In genomic region chr14:95497561-95498011, GRCh38 we compare ENCODE assay signal across 14 cellular contexts. TPM values are rescaled to one million over a fixed set of nuclear protein-coding genes. Genes with fewer than 3 reads are reported as not detected.
DNase-seq lines count a peak whose midpoint lies in the region; ATAC-seq, FAIRE-seq and TF ChIP-seq lines count a peak whose summit lies in the region.
"Had no signal": no experiment of that assay in that cellular context is flagged by ENCODE, and none has a peak within 500 bp of the region (broad histone marks: within the 10 kb centered on the region; RNA-seq: fewer than 3 reads in every experiment).

No MANE protein-coding gene starts in this region.

- DNase-seq in CD14-positive monocyte (ENCODE audit: low spot score) = peak; percentile 10
- peak; percentile 66 for DNase-seq in WERI-Rb-1
- DNase-seq in naive B cell = no peak
- no peak for DNase-seq in RCC 7860 (ENCODE audit: low spot score)
- no peak for DNase-seq in WTC11 (ENCODE audit: low spot score)
- DNase-seq in T-helper 2 cell treated with Interferon-gamma antibody and Interleukin-4, amounts not matched to agents 5 μg/mL and 100 μg/mL, for 36 hours (ENCODE audit: low spot score) = no peak
- DNase-seq: activated naive CD8-positive, alpha-beta T cell treated with anti-CD3 and anti-CD28 coated beads, Interleukin-2, amount 10 ng/mL, durations not matched to agents 7 days and 5 days; foreskin keratinocyte; GM23248; NCI-H1048; OCI-M1 had no signal

- ATAC-seq in naive B cell (ENCODE audit: low read depth in 2 of 2) = no peak
- ATAC-seq in WTC11 = no peak
- no peak for ATAC-seq in HG02884 (IDR thresholded peaks at IDR 0.05; ENCODE audit: unreplicated experiment)
- ATAC-seq: foreskin keratinocyte had no signal

- CTCF ChIA-PET in WTC11 (lab: Charles Lee) = no interaction called here

- H3K4me3 ChIP-seq in WERI-Rb-1 (ENCODE audit: low read depth, low read length) = peak overlapping the region; percentile 13; the same call in 1 of the 2 replicates
- H3K4me3 ChIP-seq: GM23248 had no signal

- H3K4me3 Mint-ChIP-seq in CD14-positive monocyte (no peak overlapping the region), IgD-negative memory B cell (peak overlapping the region in 3 of 4 donors; percentile 43 to 88 (median 78)), naive B cell (peak overlapping the region in 1 of 8 donors; percentile 62), WTC11 (no peak overlapping the region)
- no peak overlapping the region for H3K4me3 Mint-ChIP-seq in T-helper 2 cell treated with Interferon-gamma antibody and Interleukin-4, amounts not matched to agents 5 μg/mL and 100 μg/mL, for 36 hours

- intact Hi-C loops in CD14-positive monocyte (cut with micrococcal nuclease) = loop anchor here (2.0 to 5.0 kb wide), 2 partner anchors 21 to 35 kb away; no protein-coding TSS in a partner anchor

- H3K27ac Mint-ChIP-seq in CD14-positive monocyte (peak overlapping the region in 6 of 7 donors; percentile 49 to 98 (median 96)), IgD-negative memory B cell (peak overlapping the region; percentile 94 to 98 (median 97)), naive B cell (peak overlapping the region; percentile 49 to 99 (median 96)), WTC11 (no peak overlapping the region)
- H3K27ac Mint-ChIP-seq in T-helper 2 cell treated with Interferon-gamma antibody and Interleukin-4, amounts not matched to agents 5 μg/mL and 100 μg/mL, for 36 hours = no peak overlapping the region

- no peak for FAIRE-seq in RCC 7860 (lab: Jason Lieb, UNC)

- peak overlapping the region; percentile 37 for H3K27ac ChIP-seq in WERI-Rb-1
- H3K27ac ChIP-seq: C4-2B, foreskin keratinocyte, GM23248 had no signal

- peaks cover 0 to 1% (median 0%) of the 10 kb centered on the region in 7 donors for H3K9me3 Mint-ChIP-seq in CD14-positive monocyte
- no peaks in the 10 kb centered on the region for H3K9me3 Mint-ChIP-seq in IgD-negative memory B cell
- no peaks in the 10 kb centered on the region for H3K9me3 Mint-ChIP-seq in naive B cell
- no peaks in the 10 kb centered on the region for H3K9me3 Mint-ChIP-seq in WTC11
- no peaks in the 10 kb centered on the region for H3K9me3 Mint-ChIP-seq in T-helper 2 cell treated with Interferon-gamma antibody and Interleukin-4, amounts not matched to agents 5 μg/mL and 100 μg/mL, for 36 hours
- H3K9me3 Mint-ChIP-seq: activated naive CD8-positive, alpha-beta T cell treated with anti-CD3 and anti-CD28 coated beads, Interleukin-2, amount 10 ng/mL, durations not matched to agents 7 days and 5 days had no signal

- no peaks in the 10 kb centered on the region for H3K27me3 ChIP-seq in WERI-Rb-1 (ENCODE audit: insufficient read depth, low read depth, severe bottlenecking)
- H3K27me3 ChIP-seq: foreskin keratinocyte had no signal

- peaks cover 38 to 52% of the 10 kb centered on the region in 2 donors for H3K36me3 Mint-ChIP-seq in CD14-positive monocyte
- H3K36me3 Mint-ChIP-seq in IgD-negative memory B cell = peaks cover 15% of the 10 kb centered on the region
- peaks cover 8 to 11% of the 10 kb centered on the region in 2 donors for H3K36me3 Mint-ChIP-seq in naive B cell
- no peaks in the 10 kb centered on the region for H3K36me3 Mint-ChIP-seq in WTC11
- H3K36me3 Mint-ChIP-seq in T-helper 2 cell treated with Interferon-gamma antibody and Interleukin-4, amounts not matched to agents 5 μg/mL and 100 μg/mL, for 36 hours (ENCODE audit: low read depth) = peaks cover 39% of the 10 kb centered on the region

- no peaks in the 10 kb centered on the region for H3K36me3 ChIP-seq in WERI-Rb-1

- TF ChIP-seq CTCF in CD14-positive monocyte (IDR thresholded peaks at IDR 0.05) = no peak
- no peak for TF ChIP-seq CTCF in WERI-Rb-1 (IDR thresholded peaks at IDR 0.05; ENCODE audit: low read depth, low read length)
- no peak for TF ChIP-seq CTCF in WTC11 (IDR thresholded peaks at IDR 0.05)

- H3K27me3 Mint-ChIP-seq in CD14-positive monocyte (ENCODE audit: low read depth in 3 of 3) (no peaks in the 10 kb centered on the region), IgD-negative memory B cell (no peaks in the 10 kb centered on the region), naive B cell (no peaks in the 10 kb centered on the region), WTC11 (ENCODE audit: low read depth) (no peaks in the 10 kb centered on the region; the same call in 1 of the 2 replicates)
- H3K27me3 Mint-ChIP-seq in T-helper 2 cell treated with Interferon-gamma antibody and Interleukin-4, amounts not matched to agents 5 μg/mL and 100 μg/mL, for 36 hours (ENCODE audit: low read depth) = no peaks in the 10 kb centered on the region
- H3K27me3 Mint-ChIP-seq: activated naive CD8-positive, alpha-beta T cell treated with anti-CD3 and anti-CD28 coated beads, Interleukin-2, amount 10 ng/mL, durations not matched to agents 7 days and 5 days had no signal

- no peaks in the 10 kb centered on the region for H3K9me3 ChIP-seq in WERI-Rb-1 (ENCODE audit: severe bottlenecking)

- H3K4me1 Mint-ChIP-seq in CD14-positive monocyte = peaks cover 73% of the 10 kb centered on the region
- peaks cover 56 to 76% (median 69%) of the 10 kb centered on the region in 3 donors for H3K4me1 Mint-ChIP-seq in IgD-negative memory B cell
- peaks cover 48 to 79% (median 76%) of the 10 kb centered on the region in 3 donors for H3K4me1 Mint-ChIP-seq in naive B cell
- no peaks in the 10 kb centered on the region for H3K4me1 Mint-ChIP-seq in WTC11
- peaks cover 47% of the 10 kb centered on the region for H3K4me1 Mint-ChIP-seq in T-helper 2 cell treated with Interferon-gamma antibody and Interleukin-4, amounts not matched to agents 5 μg/mL and 100 μg/mL, for 36 hours (ENCODE audit: low read depth)

- POLR2A ChIA-PET in WTC11 (lab: Charles Lee) = no interaction called here

TF ChIP-seq in WTC11, 78 proteins besides CTCF, POLR2A, EP300 and RAD21:
- TF ChIP-seq SP1 (CRISPR knock-in tag; conservative IDR thresholded peaks at IDR 0.05) = no peak
- TF ChIP-seq HMGA2 (CRISPR knock-in tag; IDR thresholded peaks at IDR 0.05) = no peak
- TF ChIP-seq ELF4 (CRISPR knock-in tag; IDR thresholded peaks at IDR 0.05; ENCODE audit: low read depth) = no peak
- no peak for TF ChIP-seq ZNF416 (CRISPR knock-in tag; IDR thresholded peaks at IDR 0.05)
- TF ChIP-seq ZNF138 (CRISPR knock-in tag; conservative IDR thresholded peaks at IDR 0.05) = no peak
- TF ChIP-seq GTF2I (CRISPR knock-in tag; conservative IDR thresholded peaks at IDR 0.05) = no peak

RNA-seq across cellular contexts. Expression of gene SYNE3, which starts 18.9 kb away (rescaled TPM):
- polyA plus RNA-seq in CD14-positive monocyte = 1 to 10 TPM; 2.6 to 3.5 TPM
- 8.8 TPM for polyA plus RNA-seq in IgD-negative memory B cell
- 1 to 10 TPM in 5 of 6 donors, under 1 TPM in 1; 0.71 to 9.4 (median 5.3) TPM for polyA plus RNA-seq in naive B cell (ENCODE audit: low read depth in 6 of 6)
- 0.21 to 0.34 TPM (median 0.24 TPM) in 3 replicates for total RNA-seq in WTC11 (2021)

RNA-seq across cellular contexts. Expression of gene GLRX5, which starts 37.3 kb away (rescaled TPM):
- polyA plus RNA-seq in CD14-positive monocyte (10 to 100 TPM; 31.1 to 43.1 TPM), IgD-negative memory B cell (34.5 TPM), naive B cell (ENCODE audit: low read depth in 6 of 6) (10 to 100 TPM; 51.3 to 98.1 (median 62.4) TPM)
- 72.8 to 78.3 TPM (median 76.2 TPM) in 3 replicates for total RNA-seq in WTC11 (2021)

Comparison
In these comparisons a context has a peak if more than half of its experiments do, and no peak if none do; other contexts are left out.
1. DNase-seq: peak in CD14-positive monocyte (single experiment) and WERI-Rb-1 (single experiment); none in naive B cell (single experiment), RCC 7860 (single experiment), WTC11 (single experiment) and T-helper 2 cell treated with Interferon-gamma antibody and Interleukin-4, amounts not matched to agents 5 μg/mL and 100 μg/mL, for 36 hours (single experiment).
2. H3K27ac Mint-ChIP-seq: peak in CD14-positive monocyte (6 of 7), IgD-negative memory B cell (3 of 3) and naive B cell (6 of 6); none in WTC11 (single experiment) and T-helper 2 cell treated with Interferon-gamma antibody and Interleukin-4, amounts not matched to agents 5 μg/mL and 100 μg/mL, for 36 hours (single experiment).
3. H3K4me3 Mint-ChIP-seq: peak in IgD-negative memory B cell (3 of 4); none in CD14-positive monocyte (0 of 2), WTC11 (single experiment) and T-helper 2 cell treated with Interferon-gamma antibody and Interleukin-4, amounts not matched to agents 5 μg/mL and 100 μg/mL, for 36 hours (single experiment).